In the genomic region with DNA sequence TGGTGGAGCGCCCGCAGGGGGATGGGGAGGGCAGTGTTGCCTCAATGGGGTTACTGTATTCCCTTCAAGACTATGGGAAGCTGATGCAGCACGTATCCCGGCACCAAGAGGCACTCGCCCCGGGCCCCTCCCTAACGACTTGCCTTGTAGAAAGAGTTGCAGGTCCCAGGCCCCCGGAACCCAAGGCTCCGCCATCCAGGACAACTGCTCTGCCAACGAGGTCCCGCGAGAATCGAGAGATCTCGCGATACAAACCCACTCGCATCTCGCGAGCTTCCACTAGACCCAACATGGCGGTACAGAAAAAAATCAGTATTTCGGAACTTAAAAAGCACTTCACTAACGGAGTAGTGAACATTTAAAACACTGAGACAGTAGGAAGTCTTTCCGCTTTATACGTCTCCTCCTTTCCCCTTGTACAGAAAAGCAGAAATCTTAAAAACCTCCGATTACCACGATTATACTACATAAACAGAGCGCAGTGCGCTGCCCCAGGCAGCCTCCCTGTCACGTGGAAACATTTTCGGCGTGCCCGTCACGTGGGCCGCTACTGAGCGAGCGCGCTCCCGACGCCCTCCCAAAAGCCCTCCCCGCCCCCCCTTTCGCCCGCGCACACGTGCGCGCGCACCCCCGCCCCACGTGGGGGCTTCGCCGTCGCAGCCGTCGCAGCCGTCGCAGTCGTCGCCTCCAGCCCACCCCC, we compare ENCODE assay signal across 8 cellular contexts. TPM values are rescaled to one million over a fixed set of nuclear protein-coding genes. Genes with fewer than 3 reads are reported as not detected.
DNase-seq lines count a peak whose midpoint lies in the region; ATAC-seq and TF ChIP-seq lines count a peak whose summit lies in the region.

ZZZ3 (minus strand) TSS at position 217 of the 700 bp plus-strand sequence. CDS start 49,304 bp downstream, outside the sequence.

- no peaks in the 10 kb centered on the region for H3K9me1 ChIP-seq in IMR-90 (ENCODE audit: insufficient read depth, low read length)

- peak within 1 kb of the TSS; percentile 85 for H2AK5ac ChIP-seq in IMR-90 (ENCODE audit: low read depth, low read length)

- H3K4ac ChIP-seq in IMR-90 (ENCODE audit: low read depth, low read length): peak within 1 kb of the TSS; percentile 95

- TF ChIP-seq RAD21 in IMR-90 (IDR thresholded peaks at IDR 0.05; ENCODE audit: low read length): no peak

- DNase-seq in DMS 273 treated with DMSO at 0.1 percent for 48 hours (lab: John Stamatoyannopoulos, UW) (peak; percentile 92), IMR-90 (peak; percentile 95), OCI-M1 (lab: John Stamatoyannopoulos, UW) (peak; percentile 98), activated T-cell treated with anti-CD3 and anti-CD28 coated beads for 4 hours (peak; percentile 90), epithelial cell of prostate (ENCODE audit: low read depth, low spot score) (peak; percentile 72), mucosa of gallbladder (ENCODE audit: low spot score) (peak; percentile 96)
- DNase-seq in stimulated activated CD8-positive, alpha-beta memory T cell treated with anti-CD3 and anti-CD28 coated beads, Interleukin-4, amount 100 ng/mL, for 4 hours (ENCODE audit: low read depth in 2 of 2, low spot score in 1 of 2): peak; percentile 79 to 82

- POLR2A ChIA-PET in IMR-90 (lab: Charles Lee; ENCODE audit: unreplicated experiment): interaction anchor here (0.6 kb wide), 2 partner anchors 14 to 146 kb away, joined by 4 to 9 read pairs; no protein-coding TSS in a partner anchor

- CTCF ChIA-PET in IMR-90 (lab: Yijun Ruan, JAX): interaction anchor here (0.9 kb wide), 1 partner anchor 105 kb away, joined by 3 read pairs; no protein-coding TSS in a partner anchor

- peak within 1 kb of the TSS; percentile 92 for H4K91ac ChIP-seq in IMR-90 (ENCODE audit: insufficient read depth, low read depth, low read length)

- ATAC-seq in GM21528 (IDR thresholded peaks at IDR 0.05; ENCODE audit: low FRiP score, unreplicated experiment) (peak; percentile 83), IMR-90 (ENCODE audit: low read depth) (peak; percentile 73)

- peak within 1 kb of the TSS; percentile 88 for H3K4me2 ChIP-seq in IMR-90 (ENCODE audit: low read depth, low read length)

- dilution Hi-C loops in IMR-90 (cut with HindIII; ENCODE audit: low sequenced_read_pairs, unreplicated experiment): no loop called here

- H2BK120ac ChIP-seq in IMR-90 (ENCODE audit: low read depth, low read length): peak within 1 kb of the TSS; percentile 94

- peak within 1 kb of the TSS; percentile 96 for H2AK9ac ChIP-seq in IMR-90 (replicated peaks; ENCODE audit: low read depth, low read length, poor library complexity)

- in situ Hi-C loops in IMR-90 (cut with MboI; ENCODE audit: low sequenced_read_pairs): loop anchor here (10.0 kb wide), 1 partner anchor 528 kb away; no protein-coding TSS in a partner anchor

- H3K79me1 ChIP-seq in IMR-90 (ENCODE audit: low read depth in 1 of 2, low read length in 2 of 2): peaks cover 0 to 10% of the 10 kb centered on the region in 2 experiments; a peak in 2 of 4 replicates

- peak within 1 kb of the TSS; percentile 80 for H3K4me3 ChIP-seq in IMR-90 (ENCODE audit: insufficient read depth, low read depth, low read length)

- 0% methylated on average over 8 of the region's 57 CpGs; no CpG with 5 or more reads in 1 of the 2 experiments for WGBS in IMR-90 (ENCODE audit: extremely low coverage in 2 of 2, insufficient read length in 1 of 2), 2 experiments

- BruUV-seq in IMR-90 (replicated peaks; lab: Mats Ljungman, UMichigan): no TSS peak

- H3K9ac ChIP-seq in IMR-90 (ENCODE audit: low read depth, low read length): peak within 1 kb of the TSS; percentile 90

- H3K36me3 ChIP-seq in IMR-90 (ENCODE audit: control insufficient read depth, insufficient read depth, low read length): no peaks in the 10 kb centered on the region

- H4K20me1 ChIP-seq in IMR-90 (ENCODE audit: insufficient read depth, low read length): peaks cover 14% of the 10 kb centered on the region; the same call in 1 of the 2 replicates

- peak within 1 kb of the TSS; percentile 87 for H4K5ac ChIP-seq in IMR-90 (ENCODE audit: low read depth, low read length)

- intact Hi-C loops in IMR-90 (cut with micrococcal nuclease): loop anchor here (1.0 to 5.0 kb wide), 5 partner anchors 143 to 534 kb away; partner anchors contain the start of genes AK5 and PIGK

- H2BK5ac ChIP-seq in IMR-90 (ENCODE audit: low read depth, low read length, poor library complexity, severe bottlenecking): peak within 1 kb of the TSS; percentile 92

- TF ChIP-seq CTCF in IMR-90 (conservative IDR thresholded peaks at IDR 0.05; ENCODE audit: low read depth, low read length): no peak

- peak within 1 kb of the TSS; percentile 90 for H2AFZ ChIP-seq in IMR-90 (replicated peaks; ENCODE audit: low read length, poor library complexity)

- H3K23ac ChIP-seq in IMR-90 (ENCODE audit: low read depth, low read length): peak within 1 kb of the TSS; percentile 100

- H3K9me3 ChIP-seq in IMR-90 (ENCODE audit: control insufficient read depth, insufficient read depth, low read length): no peaks in the 10 kb centered on the region

- TF ChIP-seq POLR2A in IMR-90 (IDR thresholded peaks at IDR 0.05; ENCODE audit: low read depth, low read length): peak; percentile 46

- no peaks in the 10 kb centered on the region for H3K27me3 ChIP-seq in IMR-90 (ENCODE audit: control insufficient read depth, insufficient read depth, low read length)

- H2BK15ac ChIP-seq in IMR-90 (ENCODE audit: low read depth, low read length): peak within 1 kb of the TSS; percentile 85; the same call in 2 of the 3 replicates

- no peaks in the 10 kb centered on the region; the same call in 1 of the 2 replicates for H3K4me1 ChIP-seq in IMR-90 (ENCODE audit: control insufficient read depth, insufficient read depth, low read length)

- H3K18ac ChIP-seq in IMR-90 (ENCODE audit: low read depth, low read length): peak within 1 kb of the TSS; percentile 85

- H2BK20ac ChIP-seq in IMR-90 (ENCODE audit: low read depth, low read length): peak within 1 kb of the TSS; percentile 11; the same call in 1 of the 2 replicates

- H3K14ac ChIP-seq in IMR-90 (replicated peaks; ENCODE audit: low read depth, low read length): peak within 1 kb of the TSS; percentile 100

- peak within 1 kb of the TSS; percentile 99 for H3K56ac ChIP-seq in IMR-90 (ENCODE audit: extremely low read depth, insufficient read depth, low read length)

- H4K8ac ChIP-seq in IMR-90 (ENCODE audit: low read depth in 2 of 2, low read length in 2 of 2): peak within 1 kb of the TSS; percentile 95 to 99

- H3K27ac ChIP-seq in IMR-90 (ENCODE audit: insufficient read depth, low read length) (peak within 1 kb of the TSS; percentile 97), epithelial cell of prostate (peak within 1 kb of the TSS; percentile 88)

TF ChIP-seq in IMR-90, 13 proteins besides CTCF, POLR2A, EP300 and RAD21:
- TF ChIP-seq, protein P1, sequence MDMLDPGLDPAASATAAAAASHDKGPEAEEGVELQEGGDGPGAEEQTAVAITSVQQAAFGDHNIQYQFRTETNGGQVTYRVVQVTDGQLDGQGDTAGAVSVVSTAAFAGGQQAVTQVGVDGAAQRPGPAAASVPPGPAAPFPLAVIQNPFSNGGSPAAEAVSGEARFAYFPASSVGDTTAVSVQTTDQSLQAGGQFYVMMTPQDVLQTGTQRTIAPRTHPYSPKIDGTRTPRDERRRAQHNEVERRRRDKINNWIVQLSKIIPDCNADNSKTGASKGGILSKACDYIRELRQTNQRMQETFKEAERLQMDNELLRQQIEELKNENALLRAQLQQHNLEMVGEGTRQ (IDR thresholded peaks at IDR 0.05; ENCODE audit: low read depth, low read length): peak; percentile 98
- TF ChIP-seq ELK1 (IDR thresholded peaks at IDR 0.05; ENCODE audit: borderline replicate concordance, low read depth, low read length): no peak
- no peak for TF ChIP-seq CHD1 (IDR thresholded peaks at IDR 0.05; ENCODE audit: low read depth, low read length)
- peak; percentile 53; the same call in 1 of the 2 replicates for TF ChIP-seq FOS (IDR thresholded peaks at IDR 0.05; ENCODE audit: low read depth, low read length)
- no peak for TF ChIP-seq RFX5 (IDR thresholded peaks at IDR 0.05; ENCODE audit: low read depth, low read length)
- no peak for TF ChIP-seq MAFK (IDR thresholded peaks at IDR 0.05; ENCODE audit: low read depth, low read length)
- TF ChIP-seq CEBPB (IDR thresholded peaks at IDR 0.05; ENCODE audit: low read depth, low read length): no peak
- TF ChIP-seq BHLHE40 (IDR thresholded peaks at IDR 0.05; ENCODE audit: low read depth, low read length): peak; percentile 89
- TF ChIP-seq NFE2L2 (IDR thresholded peaks at IDR 0.05; ENCODE audit: low read depth, low read length): no peak
- TF ChIP-seq MXI1 (IDR thresholded peaks at IDR 0.05; ENCODE audit: borderline replicate concordance, low read depth, low read length): peak; percentile 78; the same call in 1 of the 2 replicates

RNA-seq across cellular contexts. Expression of gene ZZZ3, which starts in this region (rescaled TPM):
- total RNA-seq in IMR-90 (2012; rRNA removed) (66.3 and 84.7 TPM in 2 replicates), mucosa of gallbladder (37.8 TPM)
- 10.9 and 14.2 TPM in 2 replicates for polyA plus RNA-seq in IMR-90 (2012; rRNA removed)
- 2.8 and 3.0 TPM in 2 replicates for polyA plus RNA-seq in IMR-90 (2012; cell fraction: cytosol; rRNA removed)
- 2.8 and 23.2 TPM in 2 replicates for polyA plus RNA-seq in IMR-90 (2012; cell fraction: nucleus; rRNA removed; ENCODE audit: low replicate concordance)

Comparison
In these comparisons a context has a peak if more than half of its experiments do, and no peak if none do; other contexts are left out.
1. Peak in every context shown above with its lines: DNase-seq, ATAC-seq, H3K4me3 ChIP-seq and H3K27ac ChIP-seq.